ENCODE assay signal across 9 cellular contexts in the genomic region with DNA sequence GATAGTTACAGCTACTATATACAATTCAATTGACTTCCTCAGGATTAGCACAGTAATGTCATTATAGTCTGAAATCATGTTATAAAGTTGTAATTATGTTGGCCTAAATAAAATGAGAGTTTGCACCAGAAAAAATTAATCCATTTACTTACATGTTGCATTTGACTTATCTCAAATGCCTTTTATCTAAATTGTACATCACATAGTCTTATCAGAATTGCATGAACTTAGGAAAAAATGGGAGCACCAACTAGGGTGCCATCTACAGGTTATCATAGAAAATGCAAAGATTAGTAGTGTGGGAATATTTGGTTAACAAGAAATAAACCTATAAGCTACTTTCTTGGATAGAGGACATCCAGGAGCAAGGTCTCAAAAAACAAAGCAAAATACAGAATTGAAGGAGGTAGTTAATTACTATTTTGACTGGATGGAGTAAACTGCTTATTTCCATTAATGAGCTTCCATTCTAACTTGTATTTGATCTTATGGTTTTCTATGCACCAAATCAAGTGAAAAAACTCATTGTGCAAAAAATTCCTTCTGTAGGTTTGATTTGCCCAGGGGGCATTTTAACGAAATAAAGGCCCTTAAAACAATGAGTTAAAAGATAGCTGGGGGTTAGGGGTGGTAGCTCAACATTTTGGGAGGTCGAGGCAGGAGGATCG.
DNase-seq lines count a peak whose midpoint lies in the region; ATAC-seq and TF ChIP-seq lines count a peak whose summit lies in the region.
"Had no signal": no experiment of that assay in that cellular context is flagged by ENCODE, and none has a peak within 500 bp of the region (broad histone marks: within the 10 kb centered on the region; RNA-seq: fewer than 3 reads in every experiment).

No MANE protein-coding gene starts in this region.

- in situ Hi-C loops in mammary epithelial cell (cut with MboI; ENCODE audit: low sequenced_read_pairs in 2 of 2): loop anchor here in 1 of 2 donors (10.0 kb wide), 1 partner anchor 577 kb away; no protein-coding TSS in a partner anchor

- no peak overlapping the region for H3K4me2 ChIP-seq in mammary epithelial cell (ENCODE audit: insufficient read depth, low read depth, low read length)

- peaks cover 15% of the 10 kb centered on the region for H3K27me3 Mint-ChIP-seq in nephron progenitor cell (ENCODE audit: low read depth, poor library complexity)

- TF ChIP-seq CTCF in mammary epithelial cell (conservative IDR thresholded peaks at IDR 0.05 in 1 of 2, IDR thresholded peaks at IDR 0.05 in 1 of 2; ENCODE audit: extremely low read depth in 1 of 2, insufficient read depth in 1 of 2, low read depth in 1 of 2, low read length in 2 of 2): peak; percentile 47 to 66
- TF ChIP-seq CTCF in nephron progenitor cell (IDR thresholded peaks at IDR 0.05): peak; percentile 42

- no peak overlapping the region for H2AFZ ChIP-seq in mammary epithelial cell (ENCODE audit: low read depth, low read length)

- H3K27me3 ChIP-seq in mammary epithelial cell (ENCODE audit: insufficient read depth, low read length): no peaks in the 10 kb centered on the region

- no peak overlapping the region for H3K27ac ChIP-seq in mammary epithelial cell (ENCODE audit: insufficient read depth, low read depth, low read length)

- no peaks in the 10 kb centered on the region for H3K36me3 ChIP-seq in mammary epithelial cell (ENCODE audit: insufficient read depth, low read length)

- CTCF ChIA-PET in mammary epithelial cell (lab: Charles Lee; ENCODE audit: low non-redundant PET): interaction anchor here (0.5 to 1.1 kb wide), 2 partner anchors 36 to 571 kb away, joined by 3 to 12 read pairs; no protein-coding TSS in a partner anchor

- ATAC-seq in GM18870 (IDR thresholded peaks at IDR 0.05; ENCODE audit: unreplicated experiment) (no peak), HG02870 (IDR thresholded peaks at IDR 0.05; ENCODE audit: unreplicated experiment) (no peak)
- ATAC-seq: activated T-cell treated with anti-CD3 and anti-CD28 coated beads, Interleukin-2, amount 50 U/mL, for 72 hours had no signal

- no peaks in the 10 kb centered on the region for H3K79me2 ChIP-seq in mammary epithelial cell (ENCODE audit: insufficient read depth, low read length)

- intact Hi-C loops in mammary epithelial cell (cut with micrococcal nuclease): loop anchor here (1.0 kb wide), 1 partner anchor 37 kb away; no protein-coding TSS in a partner anchor

- H3K4me3 ChIP-seq in mammary epithelial cell (replicated peaks in 1 of 3; ENCODE audit: insufficient read depth in 1 of 3, low read depth in 2 of 3, low read length in 3 of 3): no peak overlapping the region

- H3K4me3 Mint-ChIP-seq in nephron progenitor cell: no peak overlapping the region
- H3K4me3 Mint-ChIP-seq: activated T-cell treated with anti-CD3 and anti-CD28 coated beads, Interleukin-2, amount 50 U/mL, for 72 hours had no signal

- WGBS in mammary epithelial cell (ENCODE audit: low coverage, missing lambda C conversion rate): 0% methylated on average over 3 of the region's 3 CpGs

- peaks cover 30% of the 10 kb centered on the region for H3K9me3 Mint-ChIP-seq in nephron progenitor cell

- no peaks in the 10 kb centered on the region for H3K4me1 ChIP-seq in mammary epithelial cell (ENCODE audit: insufficient read depth, low read length)

- peaks cover 6% of the 10 kb centered on the region for H3K9me3 ChIP-seq in mammary epithelial cell (replicated peaks; ENCODE audit: insufficient read depth, low read length)

- no peak overlapping the region for H3K9ac ChIP-seq in mammary epithelial cell (ENCODE audit: insufficient read depth, low read length)

- DNase-seq in GM03348 (ENCODE audit: low spot score) (peak; percentile 41), NCI-H1694 (lab: John Stamatoyannopoulos, UW) (peak; percentile 22), mammary epithelial cell (peak; percentile 6), nephron progenitor cell (no peak), T-helper 2 cell (no peak)
- no peak for DNase-seq in activated naive CD4-positive, alpha-beta T cell treated with Interleukin-2 at 50 U/mL for 16 hours
- DNase-seq: activated T-cell treated with anti-CD3 and anti-CD28 coated beads, Interleukin-2, amount 50 U/mL, for 72 hours had no signal

- no peaks in the 10 kb centered on the region for H4K20me1 ChIP-seq in mammary epithelial cell (ENCODE audit: insufficient read depth, low read length)

- H3K4me1 Mint-ChIP-seq in nephron progenitor cell: no peaks in the 10 kb centered on the region

- no peak overlapping the region for H3K27ac Mint-ChIP-seq in nephron progenitor cell
- H3K27ac Mint-ChIP-seq: activated T-cell treated with anti-CD3 and anti-CD28 coated beads, Interleukin-2, amount 50 U/mL, for 72 hours had no signal

- dilution Hi-C loops in mammary epithelial cell (cut with HindIII; ENCODE audit: low sequenced_read_pairs): no loop called here

- BruUV-seq in mammary epithelial cell (replicated peaks; lab: Mats Ljungman, UMichigan): no TSS peak

- H3K36me3 Mint-ChIP-seq in nephron progenitor cell (ENCODE audit: low read depth): no peaks in the 10 kb centered on the region

Comparison
In these comparisons a context has a peak if more than half of its experiments do, and no peak if none do; other contexts are left out.
1. DNase-seq: peak in GM03348 (single experiment), NCI-H1694 (single experiment) and mammary epithelial cell (single experiment); none in nephron progenitor cell (single experiment), T-helper 2 cell (0 of 5) and activated naive CD4-positive, alpha-beta T cell treated with Interleukin-2 at 50 U/mL for 16 hours (single experiment).